In the genomic region with DNA sequence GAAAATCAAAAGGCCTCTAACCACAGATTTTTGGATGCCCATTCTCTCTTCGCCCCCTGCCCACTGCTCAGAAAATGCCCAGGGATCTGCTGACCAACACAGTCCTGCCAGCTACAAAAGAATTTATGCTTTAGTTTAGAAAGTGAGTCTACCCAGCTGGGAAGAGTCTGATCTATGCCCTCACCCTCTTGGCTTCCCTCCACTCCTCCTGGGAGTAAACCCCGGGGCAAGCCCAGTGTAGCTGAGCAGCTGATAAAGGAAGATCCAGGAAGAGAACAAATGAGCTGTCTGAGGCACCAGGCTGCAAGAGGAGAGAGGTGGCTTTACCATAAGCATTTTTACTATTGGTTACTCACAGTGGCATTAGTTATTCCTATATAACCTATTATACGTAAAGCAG, we compare ENCODE assay signal across 24 cellular contexts.
"Had no signal": no experiment of that assay in that cellular context is flagged by ENCODE, and none has a peak within 500 bp of the region (broad histone marks: within the 10 kb centered on the region; RNA-seq: fewer than 3 reads in every experiment).

No MANE protein-coding gene starts in this region.

- DNase-seq: activated CD4-positive, alpha-beta T cell treated with anti-CD3 and anti-CD28 coated beads, Interleukin-2, amount 10 ng/mL, durations not matched to agents 7 days and 5 days; activated CD4-positive, CD25-positive, alpha-beta regulatory T cell treated with anti-CD3 and anti-CD28 coated beads, Interleukin-2, amount 50 U/mL, for 72 hours; activated CD8-positive, alpha-beta memory T cell treated with anti-CD3 and anti-CD28 coated beads, Interleukin-2, amount 10 ng/mL, durations not matched to agents 7 days and 5 days; activated CD8-positive, alpha-beta T cell treated with anti-CD3 and anti-CD28 coated beads for 36 hours; activated gamma-delta T cell; activated T-cell treated with anti-CD3 and anti-CD28 coated beads for 4 hours; amniotic stem cell; brain microvascular endothelial cell; caudate nucleus; effector memory CD4-positive, alpha-beta T cell; esophagus squamous epithelium; heart right ventricle; lower lobe of right lung; mesendoderm; mucosa of descending colon; nephron progenitor cell; nucleus accumbens; stimulated activated CD4-positive, alpha-beta T cell treated with anti-CD3 and anti-CD28 coated beads, Interleukin-4, amount 100 ng/mL, for 24 hours; stimulated activated naive CD4-positive, alpha-beta T cell treated with Interleukin-2 at 50 U/mL for 16 hours; T-helper 1 cell; tibial artery; WERI-Rb-1 had no signal

- H3K9me3 Mint-ChIP-seq: activated CD4-positive, alpha-beta T cell treated with anti-CD3 and anti-CD28 coated beads, Interleukin-2, amount 10 ng/mL, durations not matched to agents 7 days and 5 days; activated naive CD4-positive, alpha-beta T cell treated with anti-CD3 and anti-CD28 coated beads, Interleukin-2, amount 50 U/mL, for 24 hours had no signal

- ATAC-seq: activated CD8-positive, alpha-beta memory T cell treated with anti-CD3 and anti-CD28 coated beads, Interleukin-2, amount 10 ng/mL, durations not matched to agents 7 days and 5 days; activated CD8-positive, alpha-beta T cell treated with anti-CD3 and anti-CD28 coated beads for 36 hours; heart right ventricle; lower lobe of right lung; mucosa of descending colon had no signal

- H3K27me3 Mint-ChIP-seq: activated CD4-positive, alpha-beta T cell treated with anti-CD3 and anti-CD28 coated beads, Interleukin-2, amount 10 ng/mL, durations not matched to agents 7 days and 5 days; activated CD8-positive, alpha-beta memory T cell treated with anti-CD3 and anti-CD28 coated beads, Interleukin-2, amount 10 ng/mL, durations not matched to agents 7 days and 5 days; activated CD8-positive, alpha-beta T cell treated with anti-CD3 and anti-CD28 coated beads for 36 hours; activated naive CD4-positive, alpha-beta T cell treated with anti-CD3 and anti-CD28 coated beads, Interleukin-2, amount 50 U/mL, for 24 hours had no signal

- H3K4me1 Mint-ChIP-seq: activated naive CD4-positive, alpha-beta T cell treated with anti-CD3 and anti-CD28 coated beads, Interleukin-2, amount 50 U/mL, for 24 hours; nephron progenitor cell had no signal

- H3K27ac Mint-ChIP-seq: activated CD4-positive, alpha-beta T cell treated with anti-CD3 and anti-CD28 coated beads, Interleukin-2, amount 10 ng/mL, durations not matched to agents 7 days and 5 days; activated CD8-positive, alpha-beta memory T cell treated with anti-CD3 and anti-CD28 coated beads, Interleukin-2, amount 10 ng/mL, durations not matched to agents 7 days and 5 days; activated CD8-positive, alpha-beta T cell treated with anti-CD3 and anti-CD28 coated beads for 36 hours; activated naive CD4-positive, alpha-beta T cell treated with anti-CD3 and anti-CD28 coated beads, Interleukin-2, amount 50 U/mL, for 24 hours; activated T-helper 1 cell treated with anti-CD3 and anti-CD28 coated beads, Interleukin-12 subunit alpha, Interleukin-12 subunit beta, Interleukin-2, Interleukin-4 antibody, amounts not matched to agents 30 ng/mL and 10 ng/mL and 1 ng/mL, durations not matched to agents 14 hours and 24 hours and 36 hours; nephron progenitor cell had no signal

- H3K4me3 Mint-ChIP-seq: activated CD4-positive, alpha-beta T cell treated with anti-CD3 and anti-CD28 coated beads, Interleukin-2, amount 10 ng/mL, durations not matched to agents 7 days and 5 days; activated CD8-positive, alpha-beta memory T cell treated with anti-CD3 and anti-CD28 coated beads, Interleukin-2, amount 10 ng/mL, durations not matched to agents 7 days and 5 days; activated CD8-positive, alpha-beta T cell treated with anti-CD3 and anti-CD28 coated beads for 36 hours; activated naive CD4-positive, alpha-beta T cell treated with anti-CD3 and anti-CD28 coated beads, Interleukin-2, amount 50 U/mL, for 24 hours; activated T-helper 1 cell treated with anti-CD3 and anti-CD28 coated beads, Interleukin-12 subunit alpha, Interleukin-12 subunit beta, Interleukin-2, Interleukin-4 antibody, amounts not matched to agents 30 ng/mL and 10 ng/mL and 1 ng/mL, durations not matched to agents 14 hours and 24 hours and 36 hours; nephron progenitor cell had no signal
